In the genomic region with DNA sequence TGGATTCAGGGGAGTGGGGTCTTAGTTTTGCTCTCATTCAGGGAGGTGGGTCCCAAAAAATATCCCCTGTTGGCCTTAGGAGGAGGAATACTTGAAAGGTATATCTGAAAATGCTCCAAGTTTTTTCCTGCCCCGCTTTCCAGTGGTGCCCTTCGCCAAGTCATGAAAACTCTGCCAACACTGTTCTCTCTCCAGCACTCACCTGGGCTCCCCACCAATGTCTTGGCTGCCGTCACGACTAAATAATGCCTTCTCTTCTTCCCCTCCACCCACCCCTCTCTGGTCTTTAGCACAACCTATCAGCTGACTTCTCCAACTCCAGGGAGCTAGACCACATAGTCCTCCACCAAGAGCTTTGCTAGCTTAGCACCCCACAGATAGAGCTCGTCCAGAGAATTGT, we compare ENCODE assay signal across 1 cellular context.
TF ChIP-seq lines count a peak whose summit lies in the region.

No MANE protein-coding gene starts in this region.

TF ChIP-seq in GM12878, 131 proteins besides CTCF, POLR2A, EP300 and RAD21 (continued from another document):
- TF ChIP-seq YY1 (IDR thresholded peaks at IDR 0.05; ENCODE audit: low read depth, low read length): no peak
- TF ChIP-seq PAX8 (IDR thresholded peaks at IDR 0.05): no peak
- no peak for TF ChIP-seq DPF2 (IDR thresholded peaks at IDR 0.05)
- no peak for TF ChIP-seq MYC (IDR thresholded peaks at IDR 0.05; ENCODE audit: insufficient read depth, insufficient read length, insufficient replicate concordance, low read length, severe bottlenecking)
- TF ChIP-seq, protein P1, sequence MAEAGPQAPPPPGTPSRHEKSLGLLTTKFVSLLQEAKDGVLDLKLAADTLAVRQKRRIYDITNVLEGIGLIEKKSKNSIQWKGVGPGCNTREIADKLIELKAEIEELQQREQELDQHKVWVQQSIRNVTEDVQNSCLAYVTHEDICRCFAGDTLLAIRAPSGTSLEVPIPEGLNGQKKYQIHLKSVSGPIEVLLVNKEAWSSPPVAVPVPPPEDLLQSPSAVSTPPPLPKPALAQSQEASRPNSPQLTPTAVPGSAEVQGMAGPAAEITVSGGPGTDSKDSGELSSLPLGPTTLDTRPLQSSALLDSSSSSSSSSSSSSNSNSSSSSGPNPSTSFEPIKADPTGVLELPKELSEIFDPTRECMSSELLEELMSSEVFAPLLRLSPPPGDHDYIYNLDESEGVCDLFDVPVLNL (IDR thresholded peaks at IDR 0.05; ENCODE audit: low read depth, low read length): no peak
- no peak for TF ChIP-seq SUZ12 (IDR thresholded peaks at IDR 0.05; ENCODE audit: unreplicated experiment)
- TF ChIP-seq MTA3 (IDR thresholded peaks at IDR 0.05; ENCODE audit: borderline replicate concordance, low read length): no peak
- TF ChIP-seq, protein P2, sequence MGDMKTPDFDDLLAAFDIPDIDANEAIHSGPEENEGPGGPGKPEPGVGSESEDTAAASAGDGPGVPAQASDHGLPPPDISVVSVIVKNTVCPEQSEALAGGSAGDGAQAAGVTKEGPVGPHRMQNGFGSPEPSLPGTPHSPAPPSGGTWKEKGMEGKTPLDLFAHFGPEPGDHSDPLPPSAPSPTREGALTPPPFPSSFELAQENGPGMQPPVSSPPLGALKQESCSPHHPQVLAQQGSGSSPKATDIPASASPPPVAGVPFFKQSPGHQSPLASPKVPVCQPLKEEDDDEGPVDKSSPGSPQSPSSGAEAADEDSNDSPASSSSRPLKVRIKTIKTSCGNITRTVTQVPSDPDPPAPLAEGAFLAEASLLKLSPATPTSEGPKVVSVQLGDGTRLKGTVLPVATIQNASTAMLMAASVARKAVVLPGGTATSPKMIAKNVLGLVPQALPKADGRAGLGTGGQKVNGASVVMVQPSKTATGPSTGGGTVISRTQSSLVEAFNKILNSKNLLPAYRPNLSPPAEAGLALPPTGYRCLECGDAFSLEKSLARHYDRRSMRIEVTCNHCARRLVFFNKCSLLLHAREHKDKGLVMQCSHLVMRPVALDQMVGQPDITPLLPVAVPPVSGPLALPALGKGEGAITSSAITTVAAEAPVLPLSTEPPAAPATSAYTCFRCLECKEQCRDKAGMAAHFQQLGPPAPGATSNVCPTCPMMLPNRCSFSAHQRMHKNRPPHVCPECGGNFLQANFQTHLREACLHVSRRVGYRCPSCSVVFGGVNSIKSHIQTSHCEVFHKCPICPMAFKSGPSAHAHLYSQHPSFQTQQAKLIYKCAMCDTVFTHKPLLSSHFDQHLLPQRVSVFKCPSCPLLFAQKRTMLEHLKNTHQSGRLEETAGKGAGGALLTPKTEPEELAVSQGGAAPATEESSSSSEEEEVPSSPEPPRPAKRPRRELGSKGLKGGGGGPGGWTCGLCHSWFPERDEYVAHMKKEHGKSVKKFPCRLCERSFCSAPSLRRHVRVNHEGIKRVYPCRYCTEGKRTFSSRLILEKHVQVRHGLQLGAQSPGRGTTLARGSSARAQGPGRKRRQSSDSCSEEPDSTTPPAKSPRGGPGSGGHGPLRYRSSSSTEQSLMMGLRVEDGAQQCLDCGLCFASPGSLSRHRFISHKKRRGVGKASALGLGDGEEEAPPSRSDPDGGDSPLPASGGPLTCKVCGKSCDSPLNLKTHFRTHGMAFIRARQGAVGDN (IDR thresholded peaks at IDR 0.05): no peak
TF ChIP-seq in GM12878: peak in this region for 0.
